In genomic region chr17:63452979-63453551, GRCh38 we compare ENCODE assay signal across 16 cellular contexts. TPM values are rescaled to one million over a fixed set of nuclear protein-coding genes. Genes with fewer than 3 reads are reported as not detected.
DNase-seq lines count a peak whose midpoint lies in the region; ATAC-seq and TF ChIP-seq lines count a peak whose summit lies in the region.
"Had no signal": no experiment of that assay in that cellular context is flagged by ENCODE, and none has a peak within 500 bp of the region (broad histone marks: within the 10 kb centered on the region; RNA-seq: fewer than 3 reads in every experiment).

No MANE protein-coding gene starts in this region.

- H2AFZ ChIP-seq in mammary epithelial cell (ENCODE audit: low read depth, low read length) = no peak overlapping the region

- peaks cover 12% of the 10 kb centered on the region for H3K4me1 Mint-ChIP-seq in stimulated activated effector memory CD8-positive, alpha-beta T cell treated with anti-CD3 and anti-CD28 coated beads, Interleukin-12 subunit alpha, Interleukin-12 subunit beta, amount 100 ng/mL, for 72 hours

- no peaks in the 10 kb centered on the region for H3K36me3 ChIP-seq in mammary epithelial cell (ENCODE audit: insufficient read depth, low read length)
- H3K36me3 ChIP-seq in breast epithelium = no peaks in the 10 kb centered on the region

- H3K4me2 ChIP-seq in mammary epithelial cell (ENCODE audit: insufficient read depth, low read depth, low read length) = no peak overlapping the region

- CTCF ChIA-PET in mammary epithelial cell (lab: Charles Lee; ENCODE audit: low non-redundant PET) = no interaction called here

- WGBS in mammary epithelial cell (ENCODE audit: low coverage, missing lambda C conversion rate) = 22% methylated on average over 7 of the region's 7 CpGs
- WGBS in lower leg skin, 2 donors = 58 to 59% methylated on average over 7 of the region's 7 CpGs

- intact Hi-C loops in mammary epithelial cell (cut with micrococcal nuclease) (no loop called here), breast epithelium (cut with DNase I; ENCODE audit: low total_unique reads) (no loop called here), lower leg skin (cut with DNase I; ENCODE audit: low total_unique reads) (no loop called here)

- no peak overlapping the region for H3K4me3 ChIP-seq in mammary epithelial cell (replicated peaks in 1 of 3; ENCODE audit: insufficient read depth in 1 of 3, low read depth in 2 of 3, low read length in 3 of 3)
- H3K4me3 ChIP-seq in breast epithelium = no peak overlapping the region
- no peak overlapping the region for H3K4me3 ChIP-seq in lower leg skin (ENCODE audit: low read depth, poor library complexity, severe bottlenecking)

- H3K79me2 ChIP-seq in mammary epithelial cell (ENCODE audit: insufficient read depth, low read length) = no peaks in the 10 kb centered on the region

- no peak overlapping the region for H3K27ac ChIP-seq in mammary epithelial cell (ENCODE audit: insufficient read depth, low read depth, low read length)
- peak overlapping the region in 1 of 2 donors; percentile 66 for H3K27ac ChIP-seq in breast epithelium
- H3K27ac ChIP-seq: HL-60 had no signal

- no peaks in the 10 kb centered on the region for H3K27me3 ChIP-seq in mammary epithelial cell (ENCODE audit: insufficient read depth, low read length)
- H3K27me3 ChIP-seq in breast epithelium = no peaks in the 10 kb centered on the region

- H3K9ac ChIP-seq in mammary epithelial cell (ENCODE audit: insufficient read depth, low read length) = no peak overlapping the region

- no peak for TF ChIP-seq CTCF in mammary epithelial cell (conservative IDR thresholded peaks at IDR 0.05 in 1 of 2, IDR thresholded peaks at IDR 0.05 in 1 of 2; ENCODE audit: extremely low read depth in 1 of 2, insufficient read depth in 1 of 2, low read depth in 1 of 2, low read length in 2 of 2)
- TF ChIP-seq CTCF in breast epithelium (IDR thresholded peaks at IDR 0.05) = no peak
- TF ChIP-seq CTCF in lower leg skin (IDR thresholded peaks at IDR 0.05) = no peak

- no peak overlapping the region for H3K27ac Mint-ChIP-seq in stimulated activated effector memory CD8-positive, alpha-beta T cell treated with anti-CD3 and anti-CD28 coated beads, Interleukin-12 subunit alpha, Interleukin-12 subunit beta, amount 100 ng/mL, for 72 hours

- no peaks in the 10 kb centered on the region for H3K9me3 ChIP-seq in mammary epithelial cell (replicated peaks; ENCODE audit: insufficient read depth, low read length)
- no peaks in the 10 kb centered on the region for H3K9me3 ChIP-seq in breast epithelium
- H3K9me3 ChIP-seq: Caco-2 had no signal

- ATAC-seq in esophagus mucosa (peak; percentile 16), HG03139 (IDR thresholded peaks at IDR 0.05; ENCODE audit: unreplicated experiment) (no peak)
- ATAC-seq in stimulated activated effector memory CD8-positive, alpha-beta T cell treated with anti-CD3 and anti-CD28 coated beads, Interleukin-12 subunit alpha, Interleukin-12 subunit beta, amount 100 ng/mL, for 72 hours = peak; percentile 5

- no peaks in the 10 kb centered on the region for H4K20me1 ChIP-seq in mammary epithelial cell (ENCODE audit: insufficient read depth, low read length)

- no peaks in the 10 kb centered on the region for H3K36me3 Mint-ChIP-seq in stimulated activated effector memory CD8-positive, alpha-beta T cell treated with anti-CD3 and anti-CD28 coated beads, Interleukin-12 subunit alpha, Interleukin-12 subunit beta, amount 100 ng/mL, for 72 hours
- H3K36me3 Mint-ChIP-seq: CD4-positive, CD25-positive, alpha-beta regulatory T cell had no signal

- no peak for TF ChIP-seq POLR2A in breast epithelium (IDR thresholded peaks at IDR 0.05)
- no peak for TF ChIP-seq POLR2A in lower leg skin (IDR thresholded peaks at IDR 0.05)

- H3K4me3 Mint-ChIP-seq in stimulated activated effector memory CD8-positive, alpha-beta T cell treated with anti-CD3 and anti-CD28 coated beads, Interleukin-12 subunit alpha, Interleukin-12 subunit beta, amount 100 ng/mL, for 72 hours = no peak overlapping the region
- H3K4me3 Mint-ChIP-seq: CD4-positive, CD25-positive, alpha-beta regulatory T cell had no signal

- DNase-seq in mammary epithelial cell = peak; percentile 25
- DNase-seq in breast epithelium (ENCODE audit: low spot score in 2 of 2) = no peak
- DNase-seq in NCI-H2196 treated with DMSO at 0.1 percent for 48 hours (lab: John Stamatoyannopoulos, UW; ENCODE audit: unreplicated experiment) = peak; percentile 62
- DNase-seq in stimulated activated effector memory CD8-positive, alpha-beta T cell treated with anti-CD3 and anti-CD28 coated beads, Interleukin-12 subunit alpha, Interleukin-12 subunit beta, amount 100 ng/mL, for 72 hours (ENCODE audit: low spot score in 2 of 2) = no peak
- DNase-seq in lower leg skin (ENCODE audit: low spot score in 2 of 2) = no peak
- no peak for DNase-seq in pons (ENCODE audit: low spot score)
- DNase-seq: Caco-2; CD4-positive, CD25-positive, alpha-beta regulatory T cell; DMS153; NCI-H1417 treated with DMSO at 0.1 percent for 48 hours; NCI-H1930; NCI-H446 treated with DMSO at 0.1 percent for 48 hours; NCI-H82 had no signal

- dilution Hi-C loops in mammary epithelial cell (cut with HindIII; ENCODE audit: low sequenced_read_pairs) = no loop called here

- H3K4me1 ChIP-seq in mammary epithelial cell (ENCODE audit: insufficient read depth, low read length) (peaks cover 3% of the 10 kb centered on the region), breast epithelium (peaks cover 0 to under 1% of the 10 kb centered on the region in 2 donors)
- H3K4me1 ChIP-seq: Caco-2 had no signal

- no TSS peak for BruUV-seq in mammary epithelial cell (replicated peaks; lab: Mats Ljungman, UMichigan)

- H3K9me3 Mint-ChIP-seq in stimulated activated effector memory CD8-positive, alpha-beta T cell treated with anti-CD3 and anti-CD28 coated beads, Interleukin-12 subunit alpha, Interleukin-12 subunit beta, amount 100 ng/mL, for 72 hours = no peaks in the 10 kb centered on the region
- H3K9me3 Mint-ChIP-seq: CD4-positive, CD25-positive, alpha-beta regulatory T cell had no signal

- in situ Hi-C loops in mammary epithelial cell (cut with MboI; ENCODE audit: low sequenced_read_pairs in 2 of 2) = no loop called here

RNA-seq across cellular contexts. Expression of gene CYB561, which starts 7.0 kb away (rescaled TPM):
- total RNA-seq in mammary epithelial cell (10 to 100 TPM; 26.6 to 35.8 TPM), breast epithelium (10 to 100 TPM; 14.6 to 52.4 (median 43.3) TPM), esophagus mucosa (39.7 TPM), lower leg skin (10 to 100 TPM; 41.7 to 74.6 (median 56.4) TPM)
- polyA plus RNA-seq in mammary epithelial cell = 26.5 TPM
- 59.4 TPM for polyA minus RNA-seq in mammary epithelial cell

RNA-seq across cellular contexts. Expression of gene ACE, which starts 23.8 kb away (rescaled TPM):
- 1 to 10 TPM in 1 of 2 donors, not detected in 1; 3.0 TPM for total RNA-seq in mammary epithelial cell
- 0.19 TPM for polyA plus RNA-seq in mammary epithelial cell
- not detected for polyA minus RNA-seq in mammary epithelial cell
- 10 to 100 TPM in 1 of 3 donors, 1 to 10 TPM in 2; 2.6 to 13.9 (median 9.1) TPM for total RNA-seq in breast epithelium
- total RNA-seq in esophagus mucosa = 1.9 TPM
- 10 to 100 TPM in 1 of 4 donors, 1 to 10 TPM in 3; 3.0 to 10.2 (median 7.2) TPM for total RNA-seq in lower leg skin

Comparison
In these comparisons a context has a peak if more than half of its experiments do, and no peak if none do; other contexts are left out.
1. DNase-seq: peak in mammary epithelial cell (single experiment) and NCI-H2196 treated with DMSO at 0.1 percent for 48 hours (single experiment); none in breast epithelium (0 of 2), stimulated activated effector memory CD8-positive, alpha-beta T cell treated with anti-CD3 and anti-CD28 coated beads, Interleukin-12 subunit alpha, Interleukin-12 subunit beta, amount 100 ng/mL, for 72 hours (0 of 2), lower leg skin (0 of 2) and pons (single experiment).